14 cellular contexts compared by ENCODE assay signal in genomic region chr13:105773887-105774538, GRCh38.
DNase-seq lines count a peak whose midpoint lies in the region; ATAC-seq, FAIRE-seq and TF ChIP-seq lines count a peak whose summit lies in the region.
"Had no signal": no experiment of that assay in that cellular context is flagged by ENCODE, and none has a peak within 500 bp of the region (broad histone marks: within the 10 kb centered on the region; RNA-seq: fewer than 3 reads in every experiment).

No MANE protein-coding gene starts in this region.

- H4K20me1 ChIP-seq in IMR-90 (ENCODE audit: insufficient read depth, low read length), result no peaks in the 10 kb centered on the region
- no peaks in the 10 kb centered on the region for H4K20me1 ChIP-seq in keratinocyte (ENCODE audit: control insufficient read depth, extremely low read depth, insufficient read depth, low read length)

- no peak overlapping the region for H2AFZ ChIP-seq in IMR-90 (replicated peaks; ENCODE audit: low read length, poor library complexity)
- peak overlapping the region; percentile 2 for H2AFZ ChIP-seq in keratinocyte (ENCODE audit: control insufficient read depth, low read length)

- POLR2A ChIA-PET in IMR-90 (lab: Charles Lee; ENCODE audit: unreplicated experiment), result no interaction called here

- H3K56ac ChIP-seq in IMR-90 (ENCODE audit: extremely low read depth, insufficient read depth, low read length), result no peak overlapping the region

- no TSS peak for BruUV-seq in IMR-90 (replicated peaks; lab: Mats Ljungman, UMichigan)

- no peak overlapping the region for H3K4me3 ChIP-seq in IMR-90 (ENCODE audit: insufficient read depth, low read depth, low read length)
- peak overlapping the region in 2 of 3 experiments; percentile 30 to 41 for H3K4me3 ChIP-seq in keratinocyte (ENCODE audit: control insufficient read depth in 2 of 3, extremely low read depth in 1 of 3, insufficient read depth in 2 of 3, low read depth in 1 of 3, low read length in 3 of 3)
- H3K4me3 ChIP-seq in heart right ventricle, result peak overlapping the region in 1 of 10 donors; percentile 4
- H3K4me3 ChIP-seq: stomach had no signal

- no peak overlapping the region for H2BK15ac ChIP-seq in IMR-90 (ENCODE audit: low read depth, low read length)

- DNase-seq in DMS153 (lab: John Stamatoyannopoulos, UW) (peak; percentile 20), IMR-90 (peak; percentile 57), keratinocyte (ENCODE audit: low read depth, low spot score) (no peak), heart right ventricle (no peak), left colon (no peak)
- DNase-seq: activated B cell treated with CpG ODN at 0.5 μM for 24 hours, DMS79, esophagus squamous epithelium, NCI-H774, stomach had no signal

- peak; percentile 72 for ATAC-seq in IMR-90 (ENCODE audit: low read depth)
- peak; percentile 92 for ATAC-seq in SK-N-SH treated with all-trans-retinoic acid at 6 μM for 48 hours
- ATAC-seq in HG02571 (IDR thresholded peaks at IDR 0.05; ENCODE audit: unreplicated experiment), result no peak
- ATAC-seq in HG03439 (IDR thresholded peaks at IDR 0.05; ENCODE audit: unreplicated experiment), result no peak
- ATAC-seq in heart right ventricle, result no peak
- no peak for ATAC-seq in left colon
- ATAC-seq: activated naive CD4-positive, alpha-beta T cell treated with anti-CD3 and anti-CD28 coated beads, Interleukin-2, amount 50 U/mL, for 72 hours had no signal

- H3K27me3 ChIP-seq in IMR-90 (ENCODE audit: control insufficient read depth, insufficient read depth, low read length), result no peaks in the 10 kb centered on the region
- no peaks in the 10 kb centered on the region for H3K27me3 ChIP-seq in keratinocyte (ENCODE audit: control insufficient read depth, extremely low read depth, insufficient read depth, low read length)
- H3K27me3 ChIP-seq in heart right ventricle, result no peaks in the 10 kb centered on the region
- H3K27me3 ChIP-seq: esophagus squamous epithelium, stomach had no signal

- H4K91ac ChIP-seq in IMR-90 (ENCODE audit: insufficient read depth, low read depth, low read length), result no peak overlapping the region

- no peak overlapping the region for H4K5ac ChIP-seq in IMR-90 (ENCODE audit: low read depth, low read length)

- H3K4me1 ChIP-seq in IMR-90 (ENCODE audit: control insufficient read depth, insufficient read depth, low read length) (no peaks in the 10 kb centered on the region), keratinocyte (ENCODE audit: control insufficient read depth, extremely low read depth, insufficient read depth, low read length) (peaks cover 18% of the 10 kb centered on the region), heart right ventricle (peaks cover 0 to 3% (median 0%) of the 10 kb centered on the region in 9 donors)
- H3K4me1 ChIP-seq: esophagus squamous epithelium had no signal

- dilution Hi-C loops in IMR-90 (cut with HindIII; ENCODE audit: low sequenced_read_pairs, unreplicated experiment), result no loop called here
- dilution Hi-C loops in keratinocyte (cut with MboI; ENCODE audit: extremely low pct_ligation_motif_present, low sequenced_read_pairs), result no loop called here

- H2BK5ac ChIP-seq in IMR-90 (ENCODE audit: low read depth, low read length, poor library complexity, severe bottlenecking), result no peak overlapping the region

- no peak overlapping the region for H2AK9ac ChIP-seq in IMR-90 (replicated peaks; ENCODE audit: low read depth, low read length, poor library complexity)

- H3K36me3 ChIP-seq in IMR-90 (ENCODE audit: control insufficient read depth, insufficient read depth, low read length) (no peaks in the 10 kb centered on the region), keratinocyte (ENCODE audit: control insufficient read depth in 2 of 2, extremely low read depth in 1 of 2, insufficient read depth in 2 of 2, low read length in 2 of 2) (no peaks in the 10 kb centered on the region), heart right ventricle (no peaks in the 10 kb centered on the region)
- H3K36me3 ChIP-seq: esophagus squamous epithelium, stomach had no signal

- peak; percentile 90 for FAIRE-seq in keratinocyte (lab: Jason Lieb, UNC)

- H3K14ac ChIP-seq in IMR-90 (replicated peaks; ENCODE audit: low read depth, low read length), result no peak overlapping the region

- H3K4ac ChIP-seq in IMR-90 (ENCODE audit: low read depth, low read length), result no peak overlapping the region

- H3K27ac ChIP-seq in IMR-90 (ENCODE audit: insufficient read depth, low read length) (no peak overlapping the region), keratinocyte (ENCODE audit: control insufficient read depth, insufficient read depth, low read length) (no peak overlapping the region), heart right ventricle (no peak overlapping the region)
- H3K27ac ChIP-seq: esophagus squamous epithelium, stomach had no signal

- no peaks in the 10 kb centered on the region for H3K79me1 ChIP-seq in IMR-90 (ENCODE audit: low read depth in 1 of 2, low read length in 2 of 2)

- H4K8ac ChIP-seq in IMR-90 (ENCODE audit: low read depth in 2 of 2, low read length in 2 of 2), result no peak overlapping the region

- in situ Hi-C loops in IMR-90 (cut with MboI; ENCODE audit: low sequenced_read_pairs), result no loop called here

- TF ChIP-seq RAD21 in IMR-90 (IDR thresholded peaks at IDR 0.05; ENCODE audit: low read length), result no peak

- WGBS in IMR-90 (ENCODE audit: extremely low coverage in 2 of 2, insufficient read length in 1 of 2), 2 experiments, result 60% methylated on average over 1 of the region's 7 CpGs; no CpG with 5 or more reads in 1 of the 2 experiments
- WGBS in heart right ventricle, 2 donors, result 51 to 70% methylated on average over 7 of the region's 7 CpGs

- TF ChIP-seq POLR2A in IMR-90 (IDR thresholded peaks at IDR 0.05; ENCODE audit: low read depth, low read length), result no peak

- H3K9me3 ChIP-seq in IMR-90 (ENCODE audit: control insufficient read depth, insufficient read depth, low read length) (no peaks in the 10 kb centered on the region), keratinocyte (ENCODE audit: control insufficient read depth, low read depth, low read length) (no peaks in the 10 kb centered on the region), heart right ventricle (no peaks in the 10 kb centered on the region)
- H3K9me3 ChIP-seq: esophagus squamous epithelium, stomach had no signal

- CTCF ChIA-PET in IMR-90 (lab: Yijun Ruan, JAX), result no interaction called here

- H3K4me2 ChIP-seq in IMR-90 (ENCODE audit: low read depth, low read length) (no peak overlapping the region), keratinocyte (ENCODE audit: control insufficient read depth, extremely low read depth, insufficient read depth, low read depth, low read length) (peak overlapping the region; percentile 70)

- no peak overlapping the region for H2BK20ac ChIP-seq in IMR-90 (ENCODE audit: low read depth, low read length)

- H3K23ac ChIP-seq in IMR-90 (ENCODE audit: low read depth, low read length), result no peak overlapping the region

- H3K79me2 ChIP-seq in keratinocyte (ENCODE audit: control insufficient read depth, insufficient read depth, low read length), result no peaks in the 10 kb centered on the region

- intact Hi-C loops in IMR-90 (cut with micrococcal nuclease), result no loop called here
- intact Hi-C loops in heart right ventricle (cut with DNase I), result no loop called here
- intact Hi-C loops in left colon (cut with DNase I, micrococcal nuclease), result no loop called here

- no peak for TF ChIP-seq CTCF in IMR-90 (conservative IDR thresholded peaks at IDR 0.05; ENCODE audit: low read depth, low read length)
- no peak for TF ChIP-seq CTCF in keratinocyte (optimal IDR thresholded peaks at IDR 0.05 in 1 of 3, IDR thresholded peaks at IDR 0.05 in 1 of 3, conservative IDR thresholded peaks at IDR 0.05 in 1 of 3; ENCODE audit: extremely low read depth in 1 of 3, insufficient read depth in 2 of 3, low read length in 3 of 3)
- no peak for TF ChIP-seq CTCF in heart right ventricle (IDR thresholded peaks at IDR 0.05)

- H2BK120ac ChIP-seq in IMR-90 (ENCODE audit: low read depth, low read length), result no peak overlapping the region

- H3K9ac ChIP-seq in IMR-90 (ENCODE audit: low read depth, low read length) (no peak overlapping the region), keratinocyte (ENCODE audit: control insufficient read depth, extremely low read depth, insufficient read depth, low read length) (no peak overlapping the region)

- no peaks in the 10 kb centered on the region for H3K9me1 ChIP-seq in IMR-90 (ENCODE audit: insufficient read depth, low read length)
- H3K9me1 ChIP-seq in keratinocyte (ENCODE audit: control insufficient read depth, extremely low read depth, insufficient read depth, low read length), result no peaks in the 10 kb centered on the region

- no peak overlapping the region for H3K18ac ChIP-seq in IMR-90 (ENCODE audit: low read depth, low read length)

- H2AK5ac ChIP-seq in IMR-90 (ENCODE audit: low read depth, low read length), result no peak overlapping the region

TF ChIP-seq in IMR-90, 13 proteins besides CTCF, POLR2A, EP300 and RAD21:
- TF ChIP-seq MAFK (IDR thresholded peaks at IDR 0.05; ENCODE audit: low read depth, low read length) (peak; percentile 27; the same call in 1 of the 2 replicates), NFE2L2 (IDR thresholded peaks at IDR 0.05; ENCODE audit: low read depth, low read length) (no peak)

TF ChIP-seq in SK-N-SH treated with all-trans-retinoic acid at 6 μM for 48 hours, 23 proteins besides CTCF, POLR2A, EP300 and RAD21 (continues in another document):
- TF ChIP-seq ISL1 (CRISPR knock-in tag; IDR thresholded peaks at IDR 0.05), result no peak
- no peak for TF ChIP-seq GLIS3 (CRISPR knock-in tag; IDR thresholded peaks at IDR 0.05)
- TF ChIP-seq ZFP3 (CRISPR knock-in tag; IDR thresholded peaks at IDR 0.05), result no peak
- no peak for TF ChIP-seq POU6F1 (CRISPR knock-in tag; IDR thresholded peaks at IDR 0.05; ENCODE audit: borderline replicate concordance, low read depth)
- no peak for TF ChIP-seq OSR1 (CRISPR knock-in tag; IDR thresholded peaks at IDR 0.05)
- no peak for TF ChIP-seq ESRRG (CRISPR knock-in tag; IDR thresholded peaks at IDR 0.05)
- no peak for TF ChIP-seq TOX (CRISPR knock-in tag; IDR thresholded peaks at IDR 0.05; ENCODE audit: borderline replicate concordance)
- no peak for TF ChIP-seq BACH2 (CRISPR knock-in tag; IDR thresholded peaks at IDR 0.05; ENCODE audit: borderline replicate concordance)
- no peak for TF ChIP-seq ZNF8 (CRISPR knock-in tag; IDR thresholded peaks at IDR 0.05)

Comparison
In these comparisons a context has a peak if more than half of its experiments do, and no peak if none do; other contexts are left out.
1. DNase-seq: peak in DMS153 (single experiment) and IMR-90 (single experiment); none in keratinocyte (single experiment), heart right ventricle (0 of 2) and left colon (0 of 2).
2. ATAC-seq: peak in IMR-90 (single experiment) and SK-N-SH treated with all-trans-retinoic acid at 6 μM for 48 hours (single experiment); none in HG02571 (single experiment), HG03439 (single experiment), heart right ventricle (0 of 8) and left colon (single experiment).